ENCODE assay signal across 1 cellular context in the genomic region with DNA sequence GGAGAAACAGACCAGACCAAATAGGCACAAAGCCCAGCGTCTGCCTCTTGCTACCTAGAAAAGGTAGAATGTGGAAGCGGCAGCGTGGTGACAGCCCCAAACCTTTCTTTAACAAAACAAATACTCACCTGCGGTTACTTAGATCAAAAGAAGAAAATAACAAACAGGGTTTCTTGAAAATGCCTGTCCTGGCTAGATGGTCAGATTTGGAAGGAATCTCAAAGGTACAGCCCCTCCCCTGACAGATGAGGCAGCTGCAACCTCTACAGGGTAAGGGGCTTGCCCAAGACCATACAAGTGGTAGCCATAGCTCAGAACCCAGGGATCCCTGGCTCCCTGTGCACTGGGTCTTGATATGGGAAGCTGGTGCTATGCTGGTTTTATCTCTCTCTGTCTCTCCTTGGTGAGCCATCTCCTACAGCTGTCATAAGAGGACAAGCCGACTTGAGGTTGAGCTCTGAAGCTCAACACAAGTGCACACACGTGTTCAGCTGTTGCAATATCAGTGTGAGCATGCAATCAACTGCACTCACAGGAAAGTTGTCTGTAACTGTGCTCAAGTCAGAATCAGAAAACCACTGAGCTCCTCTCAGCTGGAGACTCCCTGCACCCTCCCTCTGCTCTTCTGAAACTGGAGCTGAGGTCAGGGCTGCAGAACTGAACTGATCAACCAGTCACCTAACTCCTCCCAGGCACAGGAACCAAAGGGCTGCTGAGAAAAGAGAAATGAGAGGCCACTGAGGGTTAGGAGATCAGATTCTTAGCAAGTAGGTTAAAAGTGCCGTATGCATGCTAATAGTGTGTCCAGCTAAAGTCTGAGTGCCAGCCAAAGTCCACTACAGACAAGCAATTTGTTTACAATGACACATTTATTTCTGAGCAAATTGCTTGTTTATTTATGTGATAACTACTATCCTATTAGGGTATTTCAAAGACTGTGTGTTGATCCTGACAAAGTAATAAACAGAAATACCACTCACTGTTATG.
TF ChIP-seq lines count a peak whose summit lies in the region.

No MANE protein-coding gene starts in this region.

TF ChIP-seq in K562, 482 proteins besides CTCF, POLR2A, EP300 and RAD21 (continued from another document and continues in another):
- TF ChIP-seq, protein P1, sequence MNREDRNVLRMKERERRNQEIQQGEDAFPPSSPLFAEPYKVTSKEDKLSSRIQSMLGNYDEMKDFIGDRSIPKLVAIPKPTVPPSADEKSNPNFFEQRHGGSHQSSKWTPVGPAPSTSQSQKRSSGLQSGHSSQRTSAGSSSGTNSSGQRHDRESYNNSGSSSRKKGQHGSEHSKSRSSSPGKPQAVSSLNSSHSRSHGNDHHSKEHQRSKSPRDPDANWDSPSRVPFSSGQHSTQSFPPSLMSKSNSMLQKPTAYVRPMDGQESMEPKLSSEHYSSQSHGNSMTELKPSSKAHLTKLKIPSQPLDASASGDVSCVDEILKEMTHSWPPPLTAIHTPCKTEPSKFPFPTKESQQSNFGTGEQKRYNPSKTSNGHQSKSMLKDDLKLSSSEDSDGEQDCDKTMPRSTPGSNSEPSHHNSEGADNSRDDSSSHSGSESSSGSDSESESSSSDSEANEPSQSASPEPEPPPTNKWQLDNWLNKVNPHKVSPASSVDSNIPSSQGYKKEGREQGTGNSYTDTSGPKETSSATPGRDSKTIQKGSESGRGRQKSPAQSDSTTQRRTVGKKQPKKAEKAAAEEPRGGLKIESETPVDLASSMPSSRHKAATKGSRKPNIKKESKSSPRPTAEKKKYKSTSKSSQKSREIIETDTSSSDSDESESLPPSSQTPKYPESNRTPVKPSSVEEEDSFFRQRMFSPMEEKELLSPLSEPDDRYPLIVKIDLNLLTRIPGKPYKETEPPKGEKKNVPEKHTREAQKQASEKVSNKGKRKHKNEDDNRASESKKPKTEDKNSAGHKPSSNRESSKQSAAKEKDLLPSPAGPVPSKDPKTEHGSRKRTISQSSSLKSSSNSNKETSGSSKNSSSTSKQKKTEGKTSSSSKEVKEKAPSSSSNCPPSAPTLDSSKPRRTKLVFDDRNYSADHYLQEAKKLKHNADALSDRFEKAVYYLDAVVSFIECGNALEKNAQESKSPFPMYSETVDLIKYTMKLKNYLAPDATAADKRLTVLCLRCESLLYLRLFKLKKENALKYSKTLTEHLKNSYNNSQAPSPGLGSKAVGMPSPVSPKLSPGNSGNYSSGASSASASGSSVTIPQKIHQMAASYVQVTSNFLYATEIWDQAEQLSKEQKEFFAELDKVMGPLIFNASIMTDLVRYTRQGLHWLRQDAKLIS (CRISPR knock-in tag; IDR thresholded peaks at IDR 0.05), result no peak
- TF ChIP-seq KAT2B (IDR thresholded peaks at IDR 0.05; ENCODE audit: low read depth, low read length) (no peak), HNRNPL (IDR thresholded peaks at IDR 0.05; ENCODE audit: low read depth, low read length) (no peak), SLC30A9 (CRISPR knock-in tag; IDR thresholded peaks at IDR 0.05) (no peak), ZFP1 (CRISPR knock-in tag; IDR thresholded peaks at IDR 0.05) (no peak), TBL1XR1 (IDR thresholded peaks at IDR 0.05; ENCODE audit: low read length in 2 of 2) (no peak; a peak in 1 of 4 replicates), TRIM24 (IDR thresholded peaks at IDR 0.05) (peak; percentile 73 to 76; a peak in 2 of 4 replicates), RBM17 (IDR thresholded peaks at IDR 0.05; ENCODE audit: borderline replicate concordance, low read depth, low read length) (no peak), ZNF696 (CRISPR knock-in tag; conservative IDR thresholded peaks at IDR 0.05) (no peak), NFE2L1 (tag; IDR thresholded peaks at IDR 0.05; ENCODE audit: borderline replicate concordance, low read depth) (no peak), CC2D1A (IDR thresholded peaks at IDR 0.05) (no peak), KAT7 (CRISPR knock-in tag; IDR thresholded peaks at IDR 0.05; ENCODE audit: borderline replicate concordance) (no peak), TEAD1 (CRISPR knock-in tag; IDR thresholded peaks at IDR 0.05) (no peak), ZNF77 (CRISPR knock-in tag; IDR thresholded peaks at IDR 0.05) (no peak), HSF4 (CRISPR knock-in tag; IDR thresholded peaks at IDR 0.05; ENCODE audit: borderline replicate concordance) (no peak), RNF2 (IDR thresholded peaks at IDR 0.05) (no peak), ELF4 (CRISPR knock-in tag; IDR thresholded peaks at IDR 0.05) (no peak), ZNF174 (CRISPR knock-in tag; IDR thresholded peaks at IDR 0.05) (no peak)
- TF ChIP-seq, protein P2, sequence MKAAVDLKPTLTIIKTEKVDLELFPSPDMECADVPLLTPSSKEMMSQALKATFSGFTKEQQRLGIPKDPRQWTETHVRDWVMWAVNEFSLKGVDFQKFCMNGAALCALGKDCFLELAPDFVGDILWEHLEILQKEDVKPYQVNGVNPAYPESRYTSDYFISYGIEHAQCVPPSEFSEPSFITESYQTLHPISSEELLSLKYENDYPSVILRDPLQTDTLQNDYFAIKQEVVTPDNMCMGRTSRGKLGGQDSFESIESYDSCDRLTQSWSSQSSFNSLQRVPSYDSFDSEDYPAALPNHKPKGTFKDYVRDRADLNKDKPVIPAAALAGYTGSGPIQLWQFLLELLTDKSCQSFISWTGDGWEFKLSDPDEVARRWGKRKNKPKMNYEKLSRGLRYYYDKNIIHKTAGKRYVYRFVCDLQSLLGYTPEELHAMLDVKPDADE (conservative IDR thresholded peaks at IDR 0.05; ENCODE audit: control insufficient read depth, low read depth, low read length), result no peak
- TF ChIP-seq, protein P3, sequence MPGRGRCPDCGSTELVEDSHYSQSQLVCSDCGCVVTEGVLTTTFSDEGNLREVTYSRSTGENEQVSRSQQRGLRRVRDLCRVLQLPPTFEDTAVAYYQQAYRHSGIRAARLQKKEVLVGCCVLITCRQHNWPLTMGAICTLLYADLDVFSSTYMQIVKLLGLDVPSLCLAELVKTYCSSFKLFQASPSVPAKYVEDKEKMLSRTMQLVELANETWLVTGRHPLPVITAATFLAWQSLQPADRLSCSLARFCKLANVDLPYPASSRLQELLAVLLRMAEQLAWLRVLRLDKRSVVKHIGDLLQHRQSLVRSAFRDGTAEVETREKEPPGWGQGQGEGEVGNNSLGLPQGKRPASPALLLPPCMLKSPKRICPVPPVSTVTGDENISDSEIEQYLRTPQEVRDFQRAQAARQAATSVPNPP (IDR thresholded peaks at IDR 0.05; ENCODE audit: borderline replicate concordance, insufficient read depth, insufficient read length), result no peak
- TF ChIP-seq, protein P4, sequence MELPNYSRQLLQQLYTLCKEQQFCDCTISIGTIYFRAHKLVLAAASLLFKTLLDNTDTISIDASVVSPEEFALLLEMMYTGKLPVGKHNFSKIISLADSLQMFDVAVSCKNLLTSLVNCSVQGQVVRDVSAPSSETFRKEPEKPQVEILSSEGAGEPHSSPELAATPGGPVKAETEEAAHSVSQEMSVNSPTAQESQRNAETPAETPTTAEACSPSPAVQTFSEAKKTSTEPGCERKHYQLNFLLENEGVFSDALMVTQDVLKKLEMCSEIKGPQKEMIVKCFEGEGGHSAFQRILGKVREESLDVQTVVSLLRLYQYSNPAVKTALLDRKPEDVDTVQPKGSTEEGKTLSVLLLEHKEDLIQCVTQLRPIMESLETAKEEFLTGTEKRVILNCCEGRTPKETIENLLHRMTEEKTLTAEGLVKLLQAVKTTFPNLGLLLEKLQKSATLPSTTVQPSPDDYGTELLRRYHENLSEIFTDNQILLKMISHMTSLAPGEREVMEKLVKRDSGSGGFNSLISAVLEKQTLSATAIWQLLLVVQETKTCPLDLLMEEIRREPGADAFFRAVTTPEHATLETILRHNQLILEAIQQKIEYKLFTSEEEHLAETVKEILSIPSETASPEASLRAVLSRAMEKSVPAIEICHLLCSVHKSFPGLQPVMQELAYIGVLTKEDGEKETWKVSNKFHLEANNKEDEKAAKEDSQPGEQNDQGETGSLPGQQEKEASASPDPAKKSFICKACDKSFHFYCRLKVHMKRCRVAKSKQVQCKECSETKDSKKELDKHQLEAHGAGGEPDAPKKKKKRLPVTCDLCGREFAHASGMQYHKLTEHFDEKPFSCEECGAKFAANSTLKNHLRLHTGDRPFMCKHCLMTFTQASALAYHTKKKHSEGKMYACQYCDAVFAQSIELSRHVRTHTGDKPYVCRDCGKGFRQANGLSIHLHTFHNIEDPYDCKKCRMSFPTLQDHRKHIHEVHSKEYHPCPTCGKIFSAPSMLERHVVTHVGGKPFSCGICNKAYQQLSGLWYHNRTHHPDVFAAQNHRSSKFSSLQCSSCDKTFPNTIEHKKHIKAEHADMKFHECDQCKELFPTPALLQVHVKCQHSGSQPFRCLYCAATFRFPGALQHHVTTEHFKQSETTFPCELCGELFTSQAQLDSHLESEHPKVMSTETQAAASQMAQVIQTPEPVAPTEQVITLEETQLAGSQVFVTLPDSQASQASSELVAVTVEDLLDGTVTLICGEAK (IDR thresholded peaks at IDR 0.05), result peak; percentile 43; the same call in 1 of the 2 replicates
- TF ChIP-seq, protein P4 (CRISPR knock-in tag; IDR thresholded peaks at IDR 0.05), result no peak
- TF ChIP-seq, protein P5, sequence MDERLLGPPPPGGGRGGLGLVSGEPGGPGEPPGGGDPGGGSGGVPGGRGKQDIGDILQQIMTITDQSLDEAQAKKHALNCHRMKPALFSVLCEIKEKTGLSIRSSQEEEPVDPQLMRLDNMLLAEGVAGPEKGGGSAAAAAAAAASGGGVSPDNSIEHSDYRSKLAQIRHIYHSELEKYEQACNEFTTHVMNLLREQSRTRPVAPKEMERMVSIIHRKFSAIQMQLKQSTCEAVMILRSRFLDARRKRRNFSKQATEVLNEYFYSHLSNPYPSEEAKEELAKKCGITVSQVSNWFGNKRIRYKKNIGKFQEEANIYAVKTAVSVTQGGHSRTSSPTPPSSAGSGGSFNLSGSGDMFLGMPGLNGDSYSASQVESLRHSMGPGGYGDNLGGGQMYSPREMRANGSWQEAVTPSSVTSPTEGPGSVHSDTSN (CRISPR knock-in tag; IDR thresholded peaks at IDR 0.05; ENCODE audit: low read depth), result no peak
- TF ChIP-seq, protein P5 (tag; conservative IDR thresholded peaks at IDR 0.05; ENCODE audit: low read depth), result 0 out of 2 replicates have a peak, but pooled peaks have one; percentile 12
- TF ChIP-seq, protein P6, sequence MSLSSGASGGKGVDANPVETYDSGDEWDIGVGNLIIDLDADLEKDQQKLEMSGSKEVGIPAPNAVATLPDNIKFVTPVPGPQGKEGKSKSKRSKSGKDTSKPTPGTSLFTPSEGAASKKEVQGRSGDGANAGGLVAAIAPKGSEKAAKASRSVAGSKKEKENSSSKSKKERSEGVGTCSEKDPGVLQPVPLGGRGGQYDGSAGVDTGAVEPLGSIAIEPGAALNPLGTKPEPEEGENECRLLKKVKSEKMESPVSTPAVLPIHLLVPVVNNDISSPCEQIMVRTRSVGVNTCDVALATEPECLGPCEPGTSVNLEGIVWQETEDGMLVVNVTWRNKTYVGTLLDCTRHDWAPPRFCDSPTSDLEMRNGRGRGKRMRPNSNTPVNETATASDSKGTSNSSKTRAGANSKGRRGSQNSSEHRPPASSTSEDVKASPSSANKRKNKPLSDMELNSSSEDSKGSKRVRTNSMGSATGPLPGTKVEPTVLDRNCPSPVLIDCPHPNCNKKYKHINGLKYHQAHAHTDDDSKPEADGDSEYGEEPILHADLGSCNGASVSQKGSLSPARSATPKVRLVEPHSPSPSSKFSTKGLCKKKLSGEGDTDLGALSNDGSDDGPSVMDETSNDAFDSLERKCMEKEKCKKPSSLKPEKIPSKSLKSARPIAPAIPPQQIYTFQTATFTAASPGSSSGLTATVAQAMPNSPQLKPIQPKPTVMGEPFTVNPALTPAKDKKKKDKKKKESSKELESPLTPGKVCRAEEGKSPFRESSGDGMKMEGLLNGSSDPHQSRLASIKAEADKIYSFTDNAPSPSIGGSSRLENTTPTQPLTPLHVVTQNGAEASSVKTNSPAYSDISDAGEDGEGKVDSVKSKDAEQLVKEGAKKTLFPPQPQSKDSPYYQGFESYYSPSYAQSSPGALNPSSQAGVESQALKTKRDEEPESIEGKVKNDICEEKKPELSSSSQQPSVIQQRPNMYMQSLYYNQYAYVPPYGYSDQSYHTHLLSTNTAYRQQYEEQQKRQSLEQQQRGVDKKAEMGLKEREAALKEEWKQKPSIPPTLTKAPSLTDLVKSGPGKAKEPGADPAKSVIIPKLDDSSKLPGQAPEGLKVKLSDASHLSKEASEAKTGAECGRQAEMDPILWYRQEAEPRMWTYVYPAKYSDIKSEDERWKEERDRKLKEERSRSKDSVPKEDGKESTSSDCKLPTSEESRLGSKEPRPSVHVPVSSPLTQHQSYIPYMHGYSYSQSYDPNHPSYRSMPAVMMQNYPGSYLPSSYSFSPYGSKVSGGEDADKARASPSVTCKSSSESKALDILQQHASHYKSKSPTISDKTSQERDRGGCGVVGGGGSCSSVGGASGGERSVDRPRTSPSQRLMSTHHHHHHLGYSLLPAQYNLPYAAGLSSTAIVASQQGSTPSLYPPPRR (CRISPR knock-in tag; IDR thresholded peaks at IDR 0.05; ENCODE audit: borderline replicate concordance), result no peak
